8 cellular contexts compared by ENCODE assay signal in genomic region chr4:169008478-169008877, GRCh38. TPM values are rescaled to one million over a fixed set of nuclear protein-coding genes. Genes with fewer than 3 reads are reported as not detected.
DNase-seq lines count a peak whose midpoint lies in the region; ATAC-seq and TF ChIP-seq lines count a peak whose summit lies in the region.

No MANE protein-coding gene starts in this region.

- H3K4me3 Mint-ChIP-seq in CD4-positive, CD25-positive, alpha-beta regulatory T cell, result peak overlapping the region; percentile 92 to 98 (median 94)
- peak overlapping the region; percentile 93 to 97 (median 96) for H3K4me3 Mint-ChIP-seq in naive thymus-derived CD4-positive, alpha-beta T cell

- H3K27me3 Mint-ChIP-seq in CD4-positive, CD25-positive, alpha-beta regulatory T cell, result peaks cover 22% of the 10 kb centered on the region
- peaks cover 0 to 8% (median 0%) of the 10 kb centered on the region in 5 donors for H3K27me3 Mint-ChIP-seq in naive thymus-derived CD4-positive, alpha-beta T cell

- peaks cover 13% of the 10 kb centered on the region for H3K36me3 ChIP-seq in CD4-positive, CD25-positive, alpha-beta regulatory T cell (ENCODE audit: control insufficient read depth, insufficient read depth, low read length)
- no peaks in the 10 kb centered on the region for H3K36me3 ChIP-seq in IMR-90 (ENCODE audit: control insufficient read depth, insufficient read depth, low read length)
- H3K36me3 ChIP-seq in mammary epithelial cell (ENCODE audit: insufficient read depth, low read length), result no peaks in the 10 kb centered on the region
- H3K36me3 ChIP-seq in naive thymus-derived CD4-positive, alpha-beta T cell (ENCODE audit: control insufficient read depth in 2 of 3, insufficient read depth in 3 of 3, low read length in 3 of 3), result peaks cover 0 to 1% (median 0%) of the 10 kb centered on the region in 3 experiments

- TF ChIP-seq POLR2A in IMR-90 (IDR thresholded peaks at IDR 0.05; ENCODE audit: low read depth, low read length), result no peak

- peaks cover 2 to 20% of the 10 kb centered on the region in 2 experiments; a peak in 2 of 4 replicates for H3K79me1 ChIP-seq in IMR-90 (ENCODE audit: low read depth in 1 of 2, low read length in 2 of 2)

- H3K36me3 Mint-ChIP-seq in CD4-positive, CD25-positive, alpha-beta regulatory T cell, result peaks cover 15% of the 10 kb centered on the region
- peaks cover 0 to 18% (median 13%) of the 10 kb centered on the region in 5 donors for H3K36me3 Mint-ChIP-seq in naive thymus-derived CD4-positive, alpha-beta T cell

- 0 out of 2 replicates have a peak overlapping the region, but pooled peaks have one; percentile 39 for H4K91ac ChIP-seq in IMR-90 (ENCODE audit: insufficient read depth, low read depth, low read length)

- peak overlapping the region; percentile 76 for H2AK9ac ChIP-seq in IMR-90 (replicated peaks; ENCODE audit: low read depth, low read length, poor library complexity)

- peaks cover 27 to 51% (median 42%) of the 10 kb centered on the region in 4 donors for H3K4me1 Mint-ChIP-seq in CD4-positive, CD25-positive, alpha-beta regulatory T cell
- H3K4me1 Mint-ChIP-seq in naive thymus-derived CD4-positive, alpha-beta T cell, result peaks cover 16 to 55% (median 48%) of the 10 kb centered on the region in 7 donors

- H3K4me1 ChIP-seq in CD4-positive, CD25-positive, alpha-beta regulatory T cell (ENCODE audit: control insufficient read depth, insufficient read depth, low read length, poor library complexity, severe bottlenecking), result peaks cover 33% of the 10 kb centered on the region
- H3K4me1 ChIP-seq in IMR-90 (ENCODE audit: control insufficient read depth, insufficient read depth, low read length) (peaks cover 4% of the 10 kb centered on the region), mammary epithelial cell (ENCODE audit: insufficient read depth, low read length) (peaks cover 15% of the 10 kb centered on the region)
- peaks cover 14% of the 10 kb centered on the region in 2 donors for H3K4me1 ChIP-seq in naive thymus-derived CD4-positive, alpha-beta T cell (ENCODE audit: control insufficient read depth in 2 of 2, insufficient read depth in 2 of 2, low read length in 2 of 2)

- no peak overlapping the region for H2BK5ac ChIP-seq in IMR-90 (ENCODE audit: low read depth, low read length, poor library complexity, severe bottlenecking)

- no peak overlapping the region for H3K9ac ChIP-seq in IMR-90 (ENCODE audit: low read depth, low read length)
- peak overlapping the region; percentile 97 for H3K9ac ChIP-seq in mammary epithelial cell (ENCODE audit: insufficient read depth, low read length)

- POLR2A ChIA-PET in IMR-90 (lab: Charles Lee; ENCODE audit: unreplicated experiment), result interaction anchor here (0.7 kb wide), 1 partner anchor 246 kb away, joined by 3 read pairs; no protein-coding TSS in a partner anchor
- POLR2A ChIA-PET in naive thymus-derived CD4-positive, alpha-beta T cell (lab: Charles Lee), result no interaction called here

- H2AFZ ChIP-seq in IMR-90 (replicated peaks; ENCODE audit: low read length, poor library complexity) (peak overlapping the region; percentile 48), mammary epithelial cell (ENCODE audit: low read depth, low read length) (peak overlapping the region; percentile 29)

- peaks cover 3% of the 10 kb centered on the region; the same call in 1 of the 2 replicates for H3K9me1 ChIP-seq in IMR-90 (ENCODE audit: insufficient read depth, low read length)

- WGBS in IMR-90 (ENCODE audit: extremely low coverage in 2 of 2, insufficient read length in 1 of 2), 2 experiments, result no CpG with 5 or more reads among the region's 4 CpGs
- WGBS in mammary epithelial cell (ENCODE audit: low coverage, missing lambda C conversion rate), result 24% methylated on average over 4 of the region's 4 CpGs

- CTCF ChIA-PET in IMR-90 (lab: Yijun Ruan, JAX), result interaction anchor here (0.7 to 0.9 kb wide), 2 partner anchors 13 to 480 kb away, joined by 3 to 4 read pairs; no protein-coding TSS in a partner anchor
- CTCF ChIA-PET in mammary epithelial cell (lab: Charles Lee; ENCODE audit: low non-redundant PET), result no interaction called here
- CTCF ChIA-PET in naive thymus-derived CD4-positive, alpha-beta T cell (lab: Charles Lee), result no interaction called here

- intact Hi-C loops in IMR-90 (cut with micrococcal nuclease), result loop anchor here (5.0 kb wide), 2 partner anchors 479 to 826 kb away; no protein-coding TSS in a partner anchor
- intact Hi-C loops in mammary epithelial cell (cut with micrococcal nuclease), result loop anchor here (5.0 to 10.0 kb wide), 3 partner anchors 296 to 826 kb away; no protein-coding TSS in a partner anchor
- intact Hi-C loops in naive thymus-derived CD4-positive, alpha-beta T cell (cut with micrococcal nuclease), result loop anchor here (2.0 to 5.0 kb wide), 3 partner anchors 296 to 500 kb away; no protein-coding TSS in a partner anchor

- in situ Hi-C loops in IMR-90 (cut with MboI; ENCODE audit: low sequenced_read_pairs), result loop anchor here (10.0 kb wide), 1 partner anchor 494 kb away; no protein-coding TSS in a partner anchor
- in situ Hi-C loops in mammary epithelial cell (cut with MboI; ENCODE audit: low sequenced_read_pairs in 2 of 2), result loop anchor here in 1 of 2 donors (10.0 to 25.0 kb wide), 2 partner anchors 84 to 254 kb away; partner anchors contain the start of gene SH3RF1

- no peak overlapping the region for H3K18ac ChIP-seq in IMR-90 (ENCODE audit: low read depth, low read length)

- peaks cover 25% of the 10 kb centered on the region for H3K79me2 ChIP-seq in mammary epithelial cell (ENCODE audit: insufficient read depth, low read length)

- no peak overlapping the region for H3K56ac ChIP-seq in IMR-90 (ENCODE audit: extremely low read depth, insufficient read depth, low read length)

- peak overlapping the region; percentile 84 for H3K4me3 ChIP-seq in CD4-positive, CD25-positive, alpha-beta regulatory T cell (ENCODE audit: low read depth, low read length)
- H3K4me3 ChIP-seq in IMR-90 (ENCODE audit: insufficient read depth, low read depth, low read length) (no peak overlapping the region), mammary epithelial cell (replicated peaks in 1 of 3; ENCODE audit: insufficient read depth in 1 of 3, low read depth in 2 of 3, low read length in 3 of 3) (peak overlapping the region; percentile 66 to 78 (median 69))
- peak overlapping the region; percentile 64 for H3K4me3 ChIP-seq in naive thymus-derived CD4-positive, alpha-beta T cell (ENCODE audit: low read length)

- no peak overlapping the region for H2BK20ac ChIP-seq in IMR-90 (ENCODE audit: low read depth, low read length)

- H3K9me3 ChIP-seq in CD4-positive, CD25-positive, alpha-beta regulatory T cell (ENCODE audit: control insufficient read depth in 2 of 2, low read length in 2 of 2), result no peaks in the 10 kb centered on the region
- no peaks in the 10 kb centered on the region for H3K9me3 ChIP-seq in IMR-90 (ENCODE audit: control insufficient read depth, insufficient read depth, low read length)
- H3K9me3 ChIP-seq in mammary epithelial cell (replicated peaks; ENCODE audit: insufficient read depth, low read length), result no peaks in the 10 kb centered on the region
- no peaks in the 10 kb centered on the region for H3K9me3 ChIP-seq in naive thymus-derived CD4-positive, alpha-beta T cell (ENCODE audit: control insufficient read depth in 2 of 3, low read length in 3 of 3)

- peak overlapping the region; percentile 51; the same call in 1 of the 2 replicates for H3K4ac ChIP-seq in IMR-90 (ENCODE audit: low read depth, low read length)

- H3K27ac ChIP-seq in CD4-positive, CD25-positive, alpha-beta regulatory T cell (ENCODE audit: insufficient read depth, low read length, poor library complexity, severe bottlenecking), result no peak overlapping the region
- no peak overlapping the region for H3K27ac ChIP-seq in IMR-90 (ENCODE audit: insufficient read depth, low read length)
- H3K27ac ChIP-seq in mammary epithelial cell (ENCODE audit: insufficient read depth, low read depth, low read length), result peak overlapping the region; percentile 93
- no peak overlapping the region for H3K27ac ChIP-seq in naive thymus-derived CD4-positive, alpha-beta T cell (ENCODE audit: low read depth, low read length)
- no peak overlapping the region for H3K27ac ChIP-seq in substantia nigra (ENCODE audit: low read depth, low read length, poor library complexity, severe bottlenecking)

- no peak overlapping the region; the same call in 1 of the 3 replicates for H2BK15ac ChIP-seq in IMR-90 (ENCODE audit: low read depth, low read length)

- no peaks in the 10 kb centered on the region for H4K20me1 ChIP-seq in IMR-90 (ENCODE audit: insufficient read depth, low read length)
- H4K20me1 ChIP-seq in mammary epithelial cell (ENCODE audit: insufficient read depth, low read length), result no peaks in the 10 kb centered on the region

- dilution Hi-C loops in IMR-90 (cut with HindIII; ENCODE audit: low sequenced_read_pairs, unreplicated experiment), result no loop called here
- dilution Hi-C loops in mammary epithelial cell (cut with HindIII; ENCODE audit: low sequenced_read_pairs), result no loop called here

- peak overlapping the region; percentile 98 for H3K27ac Mint-ChIP-seq in CD4-positive, CD25-positive, alpha-beta regulatory T cell
- H3K27ac Mint-ChIP-seq in naive thymus-derived CD4-positive, alpha-beta T cell, result peak overlapping the region in 8 of 9 donors; percentile 8 to 99 (median 96)

- TF ChIP-seq CTCF in IMR-90 (conservative IDR thresholded peaks at IDR 0.05; ENCODE audit: low read depth, low read length), result no peak
- TF ChIP-seq CTCF in mammary epithelial cell (conservative IDR thresholded peaks at IDR 0.05 in 1 of 2, IDR thresholded peaks at IDR 0.05 in 1 of 2; ENCODE audit: extremely low read depth in 1 of 2, insufficient read depth in 1 of 2, low read depth in 1 of 2, low read length in 2 of 2), result no peak

- H2BK120ac ChIP-seq in IMR-90 (ENCODE audit: low read depth, low read length), result 0 out of 2 replicates have a peak overlapping the region, but pooled peaks have one; percentile 26

- no peak for ATAC-seq in CD4-positive, CD25-positive, alpha-beta regulatory T cell (ENCODE audit: low read depth in 2 of 2)
- ATAC-seq in IMR-90 (ENCODE audit: low read depth), result no peak
- no peak for ATAC-seq in naive thymus-derived CD4-positive, alpha-beta T cell
- no peak for ATAC-seq in GM21737 (IDR thresholded peaks at IDR 0.05; ENCODE audit: unreplicated experiment)

- H3K23ac ChIP-seq in IMR-90 (ENCODE audit: low read depth, low read length), result peak overlapping the region; percentile 97

- no peak for TF ChIP-seq RAD21 in IMR-90 (IDR thresholded peaks at IDR 0.05; ENCODE audit: low read length)

- no peaks in the 10 kb centered on the region for H3K27me3 ChIP-seq in CD4-positive, CD25-positive, alpha-beta regulatory T cell (ENCODE audit: control insufficient read depth, insufficient read depth, low read length)
- H3K27me3 ChIP-seq in IMR-90 (ENCODE audit: control insufficient read depth, insufficient read depth, low read length) (no peaks in the 10 kb centered on the region), mammary epithelial cell (ENCODE audit: insufficient read depth, low read length) (no peaks in the 10 kb centered on the region)
- no peaks in the 10 kb centered on the region for H3K27me3 ChIP-seq in naive thymus-derived CD4-positive, alpha-beta T cell (ENCODE audit: control insufficient read depth in 2 of 2, insufficient read depth in 2 of 2, low read length in 2 of 2)

- H4K5ac ChIP-seq in IMR-90 (ENCODE audit: low read depth, low read length), result peak overlapping the region; percentile 70; the same call in 1 of the 2 replicates

- H3K4me2 ChIP-seq in IMR-90 (ENCODE audit: low read depth, low read length) (peak overlapping the region; percentile 97), mammary epithelial cell (ENCODE audit: insufficient read depth, low read depth, low read length) (peak overlapping the region; percentile 79)

- H3K14ac ChIP-seq in IMR-90 (replicated peaks; ENCODE audit: low read depth, low read length), result peak overlapping the region; percentile 79; the same call in 1 of the 2 replicates

- peaks cover 0 to 2% (median 0%) of the 10 kb centered on the region in 7 donors for H3K9me3 Mint-ChIP-seq in CD4-positive, CD25-positive, alpha-beta regulatory T cell
- H3K9me3 Mint-ChIP-seq in naive thymus-derived CD4-positive, alpha-beta T cell, result peaks cover 0 to 7% (median 0%) of the 10 kb centered on the region in 11 donors

- DNase-seq in CD4-positive, CD25-positive, alpha-beta regulatory T cell, result no peak
- DNase-seq in IMR-90 (no peak), mammary epithelial cell (no peak), retina (no peak), substantia nigra (lab: John Stamatoyannopoulos, UW) (no peak)
- DNase-seq in naive thymus-derived CD4-positive, alpha-beta T cell, result no peak
- DNase-seq in stimulated activated CD4-positive, alpha-beta T cell treated with anti-CD3 and anti-CD28 coated beads, Interleukin-2, amount 100 ng/mL, for 48 hours, result no peak

- 0 out of 2 replicates have a peak overlapping the region, but pooled peaks have one; percentile 51 for H2AK5ac ChIP-seq in IMR-90 (ENCODE audit: low read depth, low read length)

- no TSS peak for BruUV-seq in IMR-90 (replicated peaks; lab: Mats Ljungman, UMichigan)
- no TSS peak for BruUV-seq in mammary epithelial cell (replicated peaks; lab: Mats Ljungman, UMichigan)

- H4K8ac ChIP-seq in IMR-90 (ENCODE audit: low read depth in 2 of 2, low read length in 2 of 2), result peak overlapping the region in 1 of 2 experiments; percentile 61; a peak in 1 of 4 replicates

RNA-seq across cellular contexts. Expression of gene CBR4, which starts 1.6 kb away (rescaled TPM):
- total RNA-seq in CD4-positive, CD25-positive, alpha-beta regulatory T cell, result 8.5 TPM
- polyA plus RNA-seq in CD4-positive, CD25-positive, alpha-beta regulatory T cell, result 1 to 10 TPM; 6.7 to 10.0 (median 6.7) TPM
- total RNA-seq in IMR-90 (2012; rRNA removed), result 4.5 and 9.2 TPM in 2 replicates
- polyA plus RNA-seq in IMR-90 (2012; rRNA removed), result 2.1 and 2.7 TPM in 2 replicates
- polyA plus RNA-seq in IMR-90 (2012; cell fraction: cytosol; rRNA removed), result 0.31 and 0.39 TPM in 2 replicates
- polyA plus RNA-seq in IMR-90 (2012; cell fraction: nucleus; rRNA removed; ENCODE audit: low replicate concordance), result 0.52 and 5.9 TPM in 2 replicates
- total RNA-seq in mammary epithelial cell, result 10 to 100 TPM; 19.0 to 24.4 TPM
- polyA plus RNA-seq in mammary epithelial cell, result 2.9 TPM
- 5.1 TPM for polyA minus RNA-seq in mammary epithelial cell
- total RNA-seq in naive thymus-derived CD4-positive, alpha-beta T cell, result 10 to 100 TPM; 12.4 to 24.5 (median 15.3) TPM
- polyA plus RNA-seq in naive thymus-derived CD4-positive, alpha-beta T cell, result 1 to 10 TPM; 6.2 to 6.9 TPM
